8 cellular contexts compared by ENCODE assay signal in the genomic region with DNA sequence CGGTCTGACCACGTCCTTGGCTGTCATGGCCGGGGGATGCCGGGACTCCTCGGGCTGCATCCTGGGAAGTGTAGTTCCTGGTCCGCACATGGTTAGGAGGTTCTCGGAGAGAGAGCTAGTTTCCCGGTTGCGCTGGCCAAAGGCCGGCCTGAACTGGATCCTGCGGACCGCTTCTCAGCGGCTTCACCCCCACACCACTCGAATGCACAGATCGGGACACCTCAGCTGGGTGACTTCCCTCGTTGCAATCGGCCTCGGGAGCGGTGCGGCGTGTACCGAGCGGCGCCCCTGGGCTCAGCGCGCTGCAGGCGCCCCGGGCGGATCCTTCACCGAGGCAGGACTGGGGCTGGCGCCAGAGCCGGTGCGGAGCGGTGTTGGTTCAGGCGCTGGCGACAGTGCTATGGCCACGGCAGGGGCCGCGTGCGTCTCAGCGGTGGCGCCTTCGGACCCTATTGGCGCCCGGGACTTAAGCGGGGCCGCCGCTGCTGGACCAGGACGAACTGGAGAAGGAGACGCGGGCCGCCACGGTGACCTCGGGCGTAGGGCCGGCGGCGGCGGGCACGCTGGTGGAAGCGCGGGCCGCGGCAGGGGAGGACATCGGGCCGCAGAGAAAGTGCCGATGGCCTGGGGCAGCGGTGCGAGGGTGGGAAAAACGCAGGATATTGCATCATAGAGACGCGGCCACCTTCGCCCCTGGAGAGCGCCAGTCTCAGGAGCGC. TPM values are rescaled to one million over a fixed set of nuclear protein-coding genes. Genes with fewer than 3 reads are reported as not detected.
DNase-seq lines count a peak whose midpoint lies in the region; ATAC-seq and TF ChIP-seq lines count a peak whose summit lies in the region.

No MANE protein-coding gene starts in this region.

- H3K27ac Mint-ChIP-seq in central memory CD8-positive, alpha-beta T cell (ENCODE audit: low read depth) = peak overlapping the region; percentile 57

- peak overlapping the region; percentile 79 for H3K4me3 Mint-ChIP-seq in central memory CD8-positive, alpha-beta T cell

- peak overlapping the region; percentile 65 for H3K9ac ChIP-seq in smooth muscle cell (ENCODE audit: low read depth)

- H3K79me2 ChIP-seq in smooth muscle cell (ENCODE audit: low read depth) = peaks cover 4% of the 10 kb centered on the region

- H3K36me3 ChIP-seq in smooth muscle cell (ENCODE audit: low read depth) = peaks cover 3% of the 10 kb centered on the region

- H3K4me2 ChIP-seq in smooth muscle cell = peak overlapping the region; percentile 99

- H3K27me3 Mint-ChIP-seq in central memory CD8-positive, alpha-beta T cell = no peaks in the 10 kb centered on the region

- H3F3A ChIP-seq in smooth muscle cell (ENCODE audit: low read depth) = peaks cover 13% of the 10 kb centered on the region

- no peaks in the 10 kb centered on the region for H3K27me3 ChIP-seq in smooth muscle cell (ENCODE audit: low read depth)

- peaks cover 9% of the 10 kb centered on the region for H3K4me1 ChIP-seq in smooth muscle cell (ENCODE audit: low read depth)

- no peaks in the 10 kb centered on the region for H3K9me3 Mint-ChIP-seq in central memory CD8-positive, alpha-beta T cell

- peaks cover 37% of the 10 kb centered on the region for H3K4me1 Mint-ChIP-seq in central memory CD8-positive, alpha-beta T cell

- WGBS in smooth muscle cell (ENCODE audit: low lambda C conversion rate) = under 1% methylated on average over 73 of the region's 75 CpGs

- peak overlapping the region; percentile 76 for H3K4me3 ChIP-seq in smooth muscle cell

- peak; percentile 80 for ATAC-seq in central memory CD8-positive, alpha-beta T cell (replicated peaks; ENCODE audit: extremely low read depth, poor library complexity, severe bottlenecking)

- TF ChIP-seq CTCF in VCaP (conservative IDR thresholded peaks at IDR 0.05) (no peak), smooth muscle cell (IDR thresholded peaks at IDR 0.05; ENCODE audit: borderline replicate concordance, insufficient read depth, poor library complexity, severe bottlenecking) (no peak)

- H3K27ac ChIP-seq in VCaP (peak overlapping the region; percentile 91), smooth muscle cell (ENCODE audit: low read depth) (peak overlapping the region; percentile 62)

- DNase-seq in DMS53 (lab: John Stamatoyannopoulos, UW) (peak; percentile 93), H4 (ENCODE audit: low spot score) (peak; percentile 83), NCI-H1694 treated with DMSO at 0.1 percent for 48 hours (lab: John Stamatoyannopoulos, UW) (peak; percentile 48), inferior parietal cortex (ENCODE audit: extremely low spot score) (peak; percentile 82), smooth muscle cell (lab: John Stamatoyannopoulos, UW; ENCODE audit: unreplicated experiment) (peak; percentile 22), GOT3 (lab: John Stamatoyannopoulos, UW) (no peak)
- no peak for DNase-seq in central memory CD8-positive, alpha-beta T cell (ENCODE audit: low spot score in 2 of 2)

- no peaks in the 10 kb centered on the region for H4K20me1 ChIP-seq in smooth muscle cell (ENCODE audit: low read depth)

- H3K9me3 ChIP-seq in smooth muscle cell (replicated peaks; ENCODE audit: low read depth) = no peaks in the 10 kb centered on the region

- H3K36me3 Mint-ChIP-seq in central memory CD8-positive, alpha-beta T cell (ENCODE audit: insufficient read depth) = peaks cover 18% of the 10 kb centered on the region

- no peak overlapping the region for H2AFZ ChIP-seq in smooth muscle cell (ENCODE audit: low read depth)

RNA-seq across cellular contexts. Expression of a gene that starts 11.5 kb away (rescaled TPM):
- 10.7 and 13.9 TPM in 2 replicates for total RNA-seq in H4 (2014; rRNA removed; shearing (Covaris generic))
- 11.2 and 11.6 TPM in 2 replicates for total RNA-seq in smooth muscle cell
- 13.0 and 13.4 TPM in 2 replicates for polyA plus RNA-seq in smooth muscle cell

RNA-seq across cellular contexts. Expression of a gene that starts 13.4 kb away (rescaled TPM):
- 57.9 and 79.2 TPM in 2 replicates for total RNA-seq in H4 (2014; rRNA removed; shearing (Covaris generic))
- 66.1 and 73.0 TPM in 2 replicates for total RNA-seq in smooth muscle cell
- 92.5 and 107 TPM in 2 replicates for polyA plus RNA-seq in smooth muscle cell

RNA-seq across cellular contexts. Expression of a gene that starts 13.7 kb away (rescaled TPM):
- total RNA-seq in H4 (2014; rRNA removed; shearing (Covaris generic)) = 1.9 and 11.0 TPM in 2 replicates
- total RNA-seq in smooth muscle cell = 2.2 and 5.2 TPM in 2 replicates
- polyA plus RNA-seq in smooth muscle cell = 3.0 and 3.5 TPM in 2 replicates

RNA-seq across cellular contexts. Expression of a gene that starts 27.3 kb away (rescaled TPM):
- 30.8 and 42.5 TPM in 2 replicates for total RNA-seq in H4 (2014; rRNA removed; shearing (Covaris generic))
- 24.9 and 35.9 TPM in 2 replicates for total RNA-seq in smooth muscle cell
- 39.1 and 40.1 TPM in 2 replicates for polyA plus RNA-seq in smooth muscle cell

Comparison
In these comparisons a context has a peak if more than half of its experiments do, and no peak if none do; other contexts are left out.
1. DNase-seq: peak in DMS53 (single experiment), H4 (single experiment), NCI-H1694 treated with DMSO at 0.1 percent for 48 hours (single experiment), inferior parietal cortex (single experiment) and smooth muscle cell (single experiment); none in central memory CD8-positive, alpha-beta T cell (0 of 2) and GOT3 (single experiment).